Comparison of ENCODE assay signal across 8 cellular contexts in genomic region chr5:178131446-178131996, GRCh38. TPM values are rescaled to one million over a fixed set of nuclear protein-coding genes. Genes with fewer than 3 reads are reported as not detected.
DNase-seq lines count a peak whose midpoint lies in the region; TF ChIP-seq lines count a peak whose summit lies in the region.

No MANE protein-coding gene starts in this region.

- peak overlapping the region; percentile 14 for H3K23ac ChIP-seq in trophoblast cell (ENCODE audit: low read length)

- H3K9me2 ChIP-seq in OCI-LY1 (ENCODE audit: low read depth, low read length), result no peaks in the 10 kb centered on the region

- peaks cover 11% of the 10 kb centered on the region for H3K79me1 ChIP-seq in trophoblast cell (ENCODE audit: low read length)

- H2AK5ac ChIP-seq in trophoblast cell (ENCODE audit: low read length), result no peak overlapping the region

- H3K4ac ChIP-seq in trophoblast cell (ENCODE audit: low read depth, low read length), result peak overlapping the region; percentile 24

- peak; percentile 48 for DNase-seq in GM10266 (ENCODE audit: extremely low spot score)
- no peak for DNase-seq in epithelial cell of proximal tubule (ENCODE audit: low read depth)
- no peak for DNase-seq in trophoblast cell
- no peak for DNase-seq in NCI-H2081 (lab: John Stamatoyannopoulos, UW)
- no peak for DNase-seq in pons (ENCODE audit: low spot score)
- no peak for DNase-seq in AG08395 (ENCODE audit: low spot score)
- no peak for DNase-seq in cerebellar nuclear complex (lab: John Stamatoyannopoulos, UW)

- H3K4me1 ChIP-seq in OCI-LY1 (ENCODE audit: insufficient read depth, low read length, severe bottlenecking), result peaks cover 17% of the 10 kb centered on the region
- H3K4me1 ChIP-seq in trophoblast cell (ENCODE audit: control insufficient read depth in 1 of 2, insufficient read depth in 2 of 2, low read length in 2 of 2), result peaks cover 5 to 7% of the 10 kb centered on the region in 2 experiments

- H3K4me3 ChIP-seq in OCI-LY1 (ENCODE audit: low read depth, low read length, poor library complexity, severe bottlenecking) (peak overlapping the region; percentile 90), epithelial cell of proximal tubule (ENCODE audit: low read depth, low read length) (peak overlapping the region; percentile 93), trophoblast cell (ENCODE audit: low read depth, low read length) (peak overlapping the region; percentile 84)

- no peak for TF ChIP-seq CTCF in GM10266 (IDR thresholded peaks at IDR 0.05; ENCODE audit: control insufficient read depth, insufficient read depth, low read depth, missing control alignments)
- TF ChIP-seq CTCF in OCI-LY1 (IDR thresholded peaks at IDR 0.05; ENCODE audit: low read length), result no peak
- TF ChIP-seq CTCF in epithelial cell of proximal tubule (conservative IDR thresholded peaks at IDR 0.05; ENCODE audit: low read depth, low read length), result no peak

- H3K79me2 ChIP-seq in OCI-LY1 (ENCODE audit: insufficient read depth, low read length), result peaks cover 20% of the 10 kb centered on the region
- peaks cover 9% of the 10 kb centered on the region for H3K79me2 ChIP-seq in trophoblast cell (ENCODE audit: control insufficient read depth, insufficient read depth, low read length, poor library complexity)

- no peak overlapping the region for H4K91ac ChIP-seq in trophoblast cell (ENCODE audit: low read depth, low read length)

- H4K12ac ChIP-seq in trophoblast cell (ENCODE audit: low read depth, low read length), result peak overlapping the region; percentile 3

- H2AFZ ChIP-seq in OCI-LY1 (ENCODE audit: low read length) (no peak overlapping the region), trophoblast cell (ENCODE audit: insufficient read depth, low read length, poor library complexity) (peak overlapping the region; percentile 30)

- WGBS in trophoblast cell (ENCODE audit: extremely low coverage, insufficient coverage, insufficient read length), result 100% methylated on average over 1 of the region's 10 CpGs

- H3K9ac ChIP-seq in OCI-LY1 (ENCODE audit: low read length) (peak overlapping the region; percentile 97), trophoblast cell (ENCODE audit: low read length) (no peak overlapping the region)

- no peak overlapping the region for H2BK12ac ChIP-seq in trophoblast cell (ENCODE audit: low read length)

- H3K27me3 ChIP-seq in OCI-LY1 (ENCODE audit: insufficient read depth, low read length) (no peaks in the 10 kb centered on the region), trophoblast cell (ENCODE audit: insufficient read depth, low read length) (no peaks in the 10 kb centered on the region)

- H4K8ac ChIP-seq in trophoblast cell (ENCODE audit: low read depth, low read length), result peak overlapping the region; percentile 54

- peak overlapping the region; percentile 78 for H3K4me2 ChIP-seq in OCI-LY1 (ENCODE audit: low read length)
- peak overlapping the region; percentile 84 for H3K4me2 ChIP-seq in trophoblast cell (ENCODE audit: low read length)

- H2BK5ac ChIP-seq in trophoblast cell (ENCODE audit: low read depth, low read length, poor library complexity), result no peak overlapping the region

- H3K14ac ChIP-seq in trophoblast cell (ENCODE audit: low read length), result no peak overlapping the region

- peaks cover 31% of the 10 kb centered on the region; the same call in 1 of the 2 replicates for H3K36me3 ChIP-seq in OCI-LY1 (ENCODE audit: insufficient read depth, low read length)
- peaks cover 5 to 7% of the 10 kb centered on the region in 2 experiments for H3K36me3 ChIP-seq in trophoblast cell (ENCODE audit: control insufficient read depth in 1 of 2, insufficient read depth in 2 of 2, low read length in 2 of 2)

- no peaks in the 10 kb centered on the region for H4K20me1 ChIP-seq in OCI-LY1 (ENCODE audit: insufficient read depth, low read length)

- no peak overlapping the region for H2BK120ac ChIP-seq in trophoblast cell (ENCODE audit: insufficient read depth, low read length, poor library complexity)

- H3F3A ChIP-seq in OCI-LY1 (ENCODE audit: insufficient read depth, low read length), result no peaks in the 10 kb centered on the region

- H3K9me3 ChIP-seq in OCI-LY1 (ENCODE audit: low read length) (no peaks in the 10 kb centered on the region), trophoblast cell (ENCODE audit: insufficient read depth, low read depth, low read length) (no peaks in the 10 kb centered on the region)

- H3K27ac ChIP-seq in OCI-LY1 (ENCODE audit: low read depth, low read length, poor library complexity, severe bottlenecking), result peak overlapping the region; percentile 83
- no peak overlapping the region for H3K27ac ChIP-seq in trophoblast cell (ENCODE audit: low read depth, low read length)

- H3K18ac ChIP-seq in trophoblast cell (ENCODE audit: low read length), result no peak overlapping the region

RNA-seq across cellular contexts. Expression of gene RMND5B, which starts 0.7 kb away (rescaled TPM):
- 23.4 and 31.5 TPM in 2 replicates for total RNA-seq in epithelial cell of proximal tubule
- polyA plus RNA-seq in trophoblast cell (2013), result 12.7 and 13.7 TPM in 2 replicates

RNA-seq across cellular contexts. Expression of gene N4BP3, which starts 18.2 kb away (rescaled TPM):
- 3.1 and 4.3 TPM in 2 replicates for total RNA-seq in epithelial cell of proximal tubule
- 3.0 and 3.2 TPM in 2 replicates for polyA plus RNA-seq in trophoblast cell (2013)

RNA-seq across cellular contexts. Expression of gene NHP2, which starts 22.2 kb away (rescaled TPM):
- total RNA-seq in epithelial cell of proximal tubule, result 392 and 572 TPM in 2 replicates
- polyA plus RNA-seq in trophoblast cell (2013), result 123 TPM in 2 replicates

RNA-seq across cellular contexts. Expression of gene GMCL2, which starts 55.6 kb away (rescaled TPM):
- total RNA-seq in epithelial cell of proximal tubule, result not detected in 2 replicates
- polyA plus RNA-seq in trophoblast cell (2013), result not detected in 2 replicates
